Comparison of ENCODE assay signal across 22 cellular contexts in genomic region chr4:3599951-3600350, GRCh38.
"Had no signal": no experiment of that assay in that cellular context is flagged by ENCODE, and none has a peak within 500 bp of the region (broad histone marks: within the 10 kb centered on the region; RNA-seq: fewer than 3 reads in every experiment).

No MANE protein-coding gene starts in this region.

- DNase-seq: IMR-90, Karpas-422, KG1, MG63, NCI-H1092, NCI-H1105 treated with DMSO at 0.1 percent for 48 hours, NCI-H1417 treated with DMSO at 0.1 percent for 48 hours, NCI-H146, NCI-H1694 treated with DMSO at 0.1 percent for 48 hours, NCI-H1930, NCI-H2081, NCI-H2107, NCI-H2227 treated with DMSO at 0.1 percent for 48 hours, NCI-H524, NCI-H69, NCI-H774, Right ventricle myocardium superior, RPMI8226, SIG-M5 had no signal

- H3K36me3 ChIP-seq: MG63, SJSA1 had no signal

- ATAC-seq: HepG2 had no signal

- H3K27me3 ChIP-seq: MG63, SJSA1 had no signal

- H3K4me3 ChIP-seq: MG63, SJSA1, SK-N-MC had no signal

- H3K9me3 ChIP-seq: MG63, SJSA1 had no signal

- H3K4me1 ChIP-seq: SJSA1 had no signal

- H3K27ac ChIP-seq: SJSA1, SK-N-MC had no signal
